Comparison of ENCODE assay signal across 16 cellular contexts in the genomic region with DNA sequence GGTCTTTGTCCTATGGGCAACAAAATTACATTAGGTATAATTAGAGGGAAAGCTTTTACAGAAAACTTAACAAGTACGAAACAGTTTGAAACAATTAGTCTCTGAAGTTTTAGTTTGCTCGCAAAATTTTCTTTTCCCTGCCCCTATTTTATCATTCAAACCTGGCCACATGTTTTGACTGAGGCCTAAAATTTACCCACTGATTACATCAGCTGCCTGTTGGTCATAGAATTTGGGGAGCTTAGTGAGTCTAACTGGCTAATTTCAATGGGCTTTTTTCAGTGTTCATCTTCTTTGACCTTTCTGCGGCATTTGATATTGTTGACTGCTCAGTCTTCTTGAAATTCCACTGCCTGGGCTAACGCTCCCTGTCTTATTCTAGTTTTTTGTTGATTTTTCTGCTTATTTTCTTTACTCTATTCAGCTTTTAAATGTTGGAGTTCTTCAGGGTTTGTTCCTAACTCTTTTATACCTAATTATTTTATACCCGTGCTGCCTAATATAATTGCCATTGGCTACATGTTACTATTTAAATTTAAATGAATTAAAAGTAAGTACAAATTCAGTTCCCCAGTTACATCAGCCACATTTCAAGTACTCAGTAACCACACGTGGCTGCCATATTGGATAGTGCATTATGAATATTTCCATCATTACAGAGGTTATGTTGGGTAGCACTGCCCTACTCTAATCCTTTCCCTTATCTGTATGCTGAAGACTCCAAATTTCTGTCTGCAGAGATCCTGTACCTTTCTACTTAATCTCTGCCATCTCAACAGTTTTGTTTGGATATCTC.
DNase-seq lines count a peak whose midpoint lies in the region; ATAC-seq, FAIRE-seq and TF ChIP-seq lines count a peak whose summit lies in the region.
"Had no signal": no experiment of that assay in that cellular context is flagged by ENCODE, and none has a peak within 500 bp of the region (broad histone marks: within the 10 kb centered on the region; RNA-seq: fewer than 3 reads in every experiment).

No MANE protein-coding gene starts in this region.

- no peak overlapping the region for H3K4me3 Mint-ChIP-seq in astrocyte (ENCODE audit: unreplicated experiment)
- H3K4me3 Mint-ChIP-seq: CD4-positive, alpha-beta T cell had no signal

- no peak for ATAC-seq in HCT116

- H3K27ac ChIP-seq in HCT116 (ENCODE audit: low read depth, low read length): no peak overlapping the region
- H3K27ac ChIP-seq in astrocyte (ENCODE audit: low read depth, low read length): no peak overlapping the region
- peak overlapping the region; percentile 34 for H3K27ac ChIP-seq in iPS-20b (ENCODE audit: low read length)
- H3K27ac ChIP-seq: C4-2B had no signal

- no TSS peak for BruUV-seq in HCT116 (replicated peaks; lab: Mats Ljungman, UMichigan)

- H3K27me3 ChIP-seq in HCT116 (ENCODE audit: insufficient read depth, low read length) (no peaks in the 10 kb centered on the region), astrocyte (ENCODE audit: insufficient read depth, low read length) (no peaks in the 10 kb centered on the region), iPS-20b (ENCODE audit: insufficient read depth, low read length) (no peaks in the 10 kb centered on the region)

- intact Hi-C loops in HCT116 (cut with micrococcal nuclease) (no loop called here), head of caudate nucleus (cut with DNase I) (no loop called here)

- H3K4me1 ChIP-seq in HCT116 (ENCODE audit: control insufficient read depth in 1 of 2, insufficient read depth in 2 of 2, low read length in 2 of 2): peaks cover 12 to 45% of the 10 kb centered on the region in 2 experiments
- no peaks in the 10 kb centered on the region for H3K4me1 ChIP-seq in astrocyte (ENCODE audit: insufficient read depth, low read length)
- H3K4me1 ChIP-seq in iPS-20b (ENCODE audit: insufficient read depth, low read length): peaks cover 7% of the 10 kb centered on the region; the same call in 1 of the 2 replicates
- H3K4me1 ChIP-seq: Caco-2 had no signal

- POLR2A ChIA-PET in HCT116 (lab: Charles Lee): no interaction called here

- FAIRE-seq in astrocyte (lab: Jason Lieb, UNC): no peak
- FAIRE-seq: A204.1, D721Med had no signal

- no peak for TF ChIP-seq CTCF in HCT116 (IDR thresholded peaks at IDR 0.05 in 2 of 3, conservative IDR thresholded peaks at IDR 0.05 in 1 of 3; ENCODE audit: borderline replicate concordance in 1 of 3, insufficient read depth in 1 of 3, low read depth in 2 of 3, low read length in 2 of 3)
- no peak for TF ChIP-seq CTCF in astrocyte (IDR thresholded peaks at IDR 0.05; ENCODE audit: insufficient read depth, low read depth, low read length)

- H3K9ac ChIP-seq in HCT116 (ENCODE audit: low read length) (no peak overlapping the region), astrocyte (ENCODE audit: low read length) (no peak overlapping the region), iPS-20b (ENCODE audit: low read depth, low read length) (no peak overlapping the region)

- H4K20me1 ChIP-seq in HCT116 (ENCODE audit: insufficient read depth) (no peaks in the 10 kb centered on the region), astrocyte (ENCODE audit: insufficient read depth, low read length) (no peaks in the 10 kb centered on the region)

- H3K27me3 Mint-ChIP-seq in astrocyte (ENCODE audit: low read depth, unreplicated experiment): no peaks in the 10 kb centered on the region
- H3K27me3 Mint-ChIP-seq: CD4-positive, alpha-beta T cell had no signal

- H3K36me3 ChIP-seq in HCT116 (ENCODE audit: control insufficient read depth in 1 of 2, insufficient read depth in 2 of 2, low read length in 2 of 2) (no peaks in the 10 kb centered on the region; a peak in 1 of 4 replicates), astrocyte (ENCODE audit: insufficient read depth, low read length) (peaks cover 9% of the 10 kb centered on the region), iPS-20b (ENCODE audit: insufficient read depth, low read depth, low read length) (peaks cover 9% of the 10 kb centered on the region; the same call in 1 of the 2 replicates)
- H3K36me3 ChIP-seq: HAP-1 had no signal

- RAD21 ChIA-PET in HCT116 (lab: Charles Lee; ENCODE audit: low non-redundant PET in 1 of 2, low total read pairs in 2 of 2, uncharacterized antibody in 2 of 2, unreplicated experiment in 2 of 2): no interaction called here

- H3K4me3 ChIP-seq in HCT116 (replicated peaks in 1 of 2; ENCODE audit: low read depth in 1 of 2, low read length in 2 of 2) (no peak overlapping the region), astrocyte (ENCODE audit: insufficient read depth, low read depth, low read length) (no peak overlapping the region), iPS-20b (ENCODE audit: low read length) (no peak overlapping the region)
- H3K4me3 ChIP-seq: HAP-1 had no signal

- no peaks in the 10 kb centered on the region for H3K9me3 ChIP-seq in HCT116 (ENCODE audit: control insufficient read depth in 1 of 2, insufficient read depth in 1 of 2, low read depth in 1 of 2, low read length in 2 of 2)
- H3K9me3 ChIP-seq in astrocyte (ENCODE audit: insufficient read depth, low read depth, low read length): no peaks in the 10 kb centered on the region
- no peaks in the 10 kb centered on the region for H3K9me3 ChIP-seq in iPS-20b (ENCODE audit: insufficient read depth, low read depth, low read length)
- H3K9me3 ChIP-seq: Caco-2, HAP-1 had no signal

- H2AFZ ChIP-seq in HCT116 (ENCODE audit: low read depth, low read length, poor library complexity, severe bottlenecking) (no peak overlapping the region), astrocyte (ENCODE audit: low read depth, low read length) (no peak overlapping the region)

- H3K4me2 ChIP-seq in HCT116 (ENCODE audit: low read length): peak overlapping the region; percentile 71; the same call in 1 of the 2 replicates
- no peak overlapping the region for H3K4me2 ChIP-seq in astrocyte (ENCODE audit: low read length)

- H3K9me2 ChIP-seq in HCT116 (ENCODE audit: insufficient read depth): no peaks in the 10 kb centered on the region

- peaks cover 13% of the 10 kb centered on the region for H3K36me3 Mint-ChIP-seq in astrocyte (ENCODE audit: low read depth, unreplicated experiment)

- no peak for TF ChIP-seq RAD21 in HCT116 (IDR thresholded peaks at IDR 0.05; ENCODE audit: low read depth)

- H3K79me2 ChIP-seq in HCT116 (ENCODE audit: insufficient read depth, low read length) (no peaks in the 10 kb centered on the region), astrocyte (ENCODE audit: insufficient read depth, low read length) (no peaks in the 10 kb centered on the region)

- H3K27ac Mint-ChIP-seq in astrocyte (ENCODE audit: unreplicated experiment): peak overlapping the region; percentile 55
- H3K27ac Mint-ChIP-seq: CD4-positive, alpha-beta T cell had no signal

- H3K9me3 Mint-ChIP-seq in astrocyte (ENCODE audit: unreplicated experiment): no peaks in the 10 kb centered on the region

- DNase-seq in HCT116 (ENCODE audit: low read depth, low spot score): no peak
- no peak for DNase-seq in astrocyte (ENCODE audit: low read depth)
- no peak for DNase-seq in NCI-H2081 treated with DMSO at 0.1 percent for 48 hours (lab: John Stamatoyannopoulos, UW)
- DNase-seq in head of caudate nucleus: no peak
- no peak for DNase-seq in H4 (ENCODE audit: low spot score)
- DNase-seq in NCI-H146 treated with DMSO at 0.1 percent for 48 hours (lab: John Stamatoyannopoulos, UW; ENCODE audit: unreplicated experiment): no peak
- DNase-seq: ACHN; AML-193; Caco-2; CD4-positive, alpha-beta T cell; GOT3 had no signal

- CTCF ChIA-PET in HCT116 (lab: Charles Lee): no interaction called here

- H3K4me1 Mint-ChIP-seq in astrocyte (ENCODE audit: low read depth, unreplicated experiment): no peaks in the 10 kb centered on the region

- TF ChIP-seq POLR2A in HCT116 (IDR thresholded peaks at IDR 0.05; ENCODE audit: borderline replicate concordance, extremely low read depth, insufficient read depth, insufficient read length): no peak

TF ChIP-seq in HCT116, 20 proteins besides CTCF, POLR2A, EP300 and RAD21 (continues in another document):
- TF ChIP-seq SRF (IDR thresholded peaks at IDR 0.05; ENCODE audit: low read depth) (no peak), ELF1 (IDR thresholded peaks at IDR 0.05; ENCODE audit: borderline replicate concordance, low read depth) (no peak), ZFX (IDR thresholded peaks at IDR 0.05) (no peak), EGR1 (IDR thresholded peaks at IDR 0.05; ENCODE audit: low read depth) (no peak), TCF7L2 (IDR thresholded peaks at IDR 0.05; ENCODE audit: borderline replicate concordance, extremely low read depth, insufficient read depth, insufficient read length) (no peak)
- TF ChIP-seq, protein P1, sequence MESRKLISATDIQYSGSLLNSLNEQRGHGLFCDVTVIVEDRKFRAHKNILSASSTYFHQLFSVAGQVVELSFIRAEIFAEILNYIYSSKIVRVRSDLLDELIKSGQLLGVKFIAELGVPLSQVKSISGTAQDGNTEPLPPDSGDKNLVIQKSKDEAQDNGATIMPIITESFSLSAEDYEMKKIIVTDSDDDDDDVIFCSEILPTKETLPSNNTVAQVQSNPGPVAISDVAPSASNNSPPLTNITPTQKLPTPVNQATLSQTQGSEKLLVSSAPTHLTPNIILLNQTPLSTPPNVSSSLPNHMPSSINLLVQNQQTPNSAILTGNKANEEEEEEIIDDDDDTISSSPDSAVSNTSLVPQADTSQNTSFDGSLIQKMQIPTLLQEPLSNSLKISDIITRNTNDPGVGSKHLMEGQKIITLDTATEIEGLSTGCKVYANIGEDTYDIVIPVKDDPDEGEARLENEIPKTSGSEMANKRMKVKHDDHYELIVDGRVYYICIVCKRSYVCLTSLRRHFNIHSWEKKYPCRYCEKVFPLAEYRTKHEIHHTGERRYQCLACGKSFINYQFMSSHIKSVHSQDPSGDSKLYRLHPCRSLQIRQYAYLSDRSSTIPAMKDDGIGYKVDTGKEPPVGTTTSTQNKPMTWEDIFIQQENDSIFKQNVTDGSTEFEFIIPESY (IDR thresholded peaks at IDR 0.05; ENCODE audit: extremely low read depth, insufficient replicate concordance, low read length): no peak
